Comparison of ENCODE assay signal across 13 cellular contexts in the genomic region with DNA sequence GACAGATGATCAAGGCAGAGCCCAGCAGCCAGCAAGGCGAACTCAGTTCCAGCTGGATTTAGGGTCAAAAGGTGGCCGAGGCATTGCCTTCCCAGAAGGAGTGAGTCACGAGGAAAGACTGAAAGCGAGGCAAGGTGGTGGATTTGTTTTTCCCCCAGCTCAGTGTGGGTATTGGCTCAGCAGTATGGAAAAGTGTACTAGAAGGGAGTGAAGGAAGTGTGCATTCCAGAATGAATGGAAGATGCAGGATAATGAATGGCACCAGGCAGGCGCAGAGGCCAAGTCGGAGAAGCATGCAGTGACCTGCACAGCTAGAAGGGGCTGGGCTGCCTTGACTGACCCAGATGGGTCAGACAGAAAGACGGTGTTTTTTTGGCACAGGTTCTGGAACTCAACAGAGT. TPM values are rescaled to one million over a fixed set of nuclear protein-coding genes. Genes with fewer than 3 reads are reported as not detected.
DNase-seq lines count a peak whose midpoint lies in the region; ATAC-seq and TF ChIP-seq lines count a peak whose summit lies in the region.
"Had no signal": no experiment of that assay in that cellular context is flagged by ENCODE, and none has a peak within 500 bp of the region (broad histone marks: within the 10 kb centered on the region; RNA-seq: fewer than 3 reads in every experiment).

No MANE protein-coding gene starts in this region.

- TF ChIP-seq CTCF in fibroblast of mammary gland (conservative IDR thresholded peaks at IDR 0.05; ENCODE audit: control insufficient read depth, insufficient read depth, low read depth, low read length): no peak

- no peak overlapping the region for H3K4me3 ChIP-seq in fibroblast of mammary gland (ENCODE audit: control insufficient read depth, low read depth, low read length)
- H3K4me3 ChIP-seq: colonic mucosa had no signal

- ATAC-seq in SK-N-SH treated with all-trans-retinoic acid at 6 μM for 48 hours: peak; percentile 85
- no peak for ATAC-seq in GM19397 (IDR thresholded peaks at IDR 0.05; ENCODE audit: unreplicated experiment)
- ATAC-seq: activated CD8-positive, alpha-beta memory T cell treated with anti-CD3 and anti-CD28 coated beads, Interleukin-2, amount 10 ng/mL, durations not matched to agents 7 days and 5 days had no signal

- DNase-seq in GM03348 (ENCODE audit: low spot score) (peak; percentile 85), fibroblast of mammary gland (ENCODE audit: low read depth) (peak; percentile 98), renal cortical epithelial cell (ENCODE audit: low read depth) (peak; percentile 97), NCI-H1694 (lab: John Stamatoyannopoulos, UW) (no peak), NCI-H1930 (lab: John Stamatoyannopoulos, UW) (no peak)
- DNase-seq in activated effector memory CD4-positive, alpha-beta T cell treated with anti-CD3 and anti-CD28 coated beads, Interleukin-2, amount 50 U/mL, for 16 hours: no peak
- DNase-seq: activated CD8-positive, alpha-beta memory T cell treated with anti-CD3 and anti-CD28 coated beads, Interleukin-2, amount 10 ng/mL, durations not matched to agents 7 days and 5 days; colonic mucosa; NCI-H1092 treated with DMSO at 0.1 percent for 48 hours; SHP77 treated with DMSO at 0.1 percent for 48 hours; stimulated activated CD4-positive, alpha-beta T cell treated with anti-CD3 and anti-CD28 coated beads, Interleukin-4, amount 100 ng/mL, for 24 hours had no signal

TF ChIP-seq in SK-N-SH treated with all-trans-retinoic acid at 6 μM for 48 hours, 23 proteins besides CTCF, POLR2A, EP300 and RAD21:
- TF ChIP-seq TCF4 (CRISPR knock-in tag; IDR thresholded peaks at IDR 0.05; ENCODE audit: borderline replicate concordance) (no peak), OSR1 (CRISPR knock-in tag; IDR thresholded peaks at IDR 0.05) (no peak), ZNF565 (CRISPR knock-in tag; conservative IDR thresholded peaks at IDR 0.05; ENCODE audit: low read depth) (no peak), RARB (CRISPR knock-in tag; IDR thresholded peaks at IDR 0.05) (no peak), PATZ1 (CRISPR knock-in tag; IDR thresholded peaks at IDR 0.05; ENCODE audit: borderline replicate concordance) (no peak), ZC3H10 (CRISPR knock-in tag; IDR thresholded peaks at IDR 0.05) (no peak), ZNF8 (CRISPR knock-in tag; IDR thresholded peaks at IDR 0.05) (no peak), CSRNP3 (CRISPR knock-in tag; IDR thresholded peaks at IDR 0.05) (no peak), TOX (CRISPR knock-in tag; IDR thresholded peaks at IDR 0.05; ENCODE audit: borderline replicate concordance) (no peak), BACH2 (CRISPR knock-in tag; IDR thresholded peaks at IDR 0.05; ENCODE audit: borderline replicate concordance) (no peak), ISL1 (CRISPR knock-in tag; IDR thresholded peaks at IDR 0.05) (peak; percentile 20; the same call in 1 of the 2 replicates), ZFP3 (CRISPR knock-in tag; IDR thresholded peaks at IDR 0.05) (peak; percentile 26; the same call in 1 of the 2 replicates), ZNF70 (CRISPR knock-in tag; IDR thresholded peaks at IDR 0.05) (no peak), PPARA (CRISPR knock-in tag; IDR thresholded peaks at IDR 0.05; ENCODE audit: borderline replicate concordance) (no peak)

RNA-seq across cellular contexts. Expression of gene FOXP1, which starts 46.3 kb away (rescaled TPM):
- total RNA-seq in renal cortical epithelial cell: 27.3 and 56.5 TPM in 2 replicates

Comparison
In these comparisons a context has a peak if more than half of its experiments do, and no peak if none do; other contexts are left out.
1. DNase-seq: peak in GM03348 (single experiment), fibroblast of mammary gland (single experiment) and renal cortical epithelial cell (single experiment); none in NCI-H1694 (single experiment), activated effector memory CD4-positive, alpha-beta T cell treated with anti-CD3 and anti-CD28 coated beads, Interleukin-2, amount 50 U/mL, for 16 hours (single experiment) and NCI-H1930 (0 of 2).